Comparison of ENCODE assay signal across 8 cellular contexts in the genomic region with DNA sequence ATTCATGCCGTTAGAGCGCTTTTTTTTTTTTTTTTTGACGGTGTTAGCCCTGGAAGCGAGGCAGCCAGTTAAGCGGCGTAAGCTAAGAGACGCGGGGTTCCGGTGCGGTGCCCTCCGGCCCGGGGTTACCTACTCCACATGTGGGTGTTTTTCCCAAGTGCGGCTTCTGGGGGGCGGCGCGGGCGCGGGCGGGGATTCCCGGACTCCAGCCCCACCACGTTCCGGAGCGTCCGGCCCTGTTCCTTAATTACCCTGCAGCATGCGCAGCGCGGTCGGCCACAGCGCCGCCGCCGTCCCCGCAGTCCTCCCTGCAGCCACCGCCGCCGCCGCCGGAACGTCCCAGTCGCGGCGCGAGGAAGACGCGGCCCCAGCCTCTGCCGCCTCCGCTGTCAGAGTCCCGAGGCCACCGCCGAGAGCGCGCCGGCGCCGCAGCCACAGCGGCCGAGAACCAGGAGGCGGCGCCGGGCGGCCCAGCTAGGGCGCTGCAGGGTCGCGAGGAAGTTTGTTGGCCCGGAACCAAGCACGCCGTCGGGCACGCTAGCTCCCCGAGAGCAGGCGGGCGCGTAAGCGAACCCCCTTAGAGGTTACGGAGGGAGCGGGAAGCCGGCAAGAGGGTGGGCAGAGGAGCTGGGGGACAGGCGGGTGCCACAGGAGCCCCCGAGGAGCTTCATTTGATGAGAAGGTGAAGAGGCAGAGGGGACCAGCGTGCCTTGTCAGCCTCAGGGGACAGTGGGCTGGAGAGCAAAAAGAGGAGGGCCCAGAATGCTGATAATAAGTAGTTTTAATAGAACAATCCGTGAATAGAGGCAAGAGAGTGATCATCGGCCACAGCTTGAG. TPM values are rescaled to one million over a fixed set of nuclear protein-coding genes. Genes with fewer than 3 reads are reported as not detected.
DNase-seq lines count a peak whose midpoint lies in the region; ATAC-seq and TF ChIP-seq lines count a peak whose summit lies in the region.

No MANE protein-coding gene starts in this region.

- peaks cover 7 to 12% of the 10 kb centered on the region in 2 donors for H3K4me1 Mint-ChIP-seq in effector memory CD8-positive, alpha-beta T cell (ENCODE audit: low read depth in 2 of 2)

- intact Hi-C loops in mucosa of descending colon (cut with DNase I, micrococcal nuclease), result no loop called here

- H3K36me3 Mint-ChIP-seq in effector memory CD8-positive, alpha-beta T cell (ENCODE audit: insufficient read depth), result no peaks in the 10 kb centered on the region

- peak overlapping the region; percentile 33 to 47 for H3K27ac Mint-ChIP-seq in effector memory CD8-positive, alpha-beta T cell

- no peaks in the 10 kb centered on the region for H3K9me3 Mint-ChIP-seq in effector memory CD8-positive, alpha-beta T cell

- peak overlapping the region; percentile 72 to 84 for H3K4me3 Mint-ChIP-seq in effector memory CD8-positive, alpha-beta T cell

- H3K36me3 ChIP-seq in mucosa of descending colon (ENCODE audit: low read depth), result no peaks in the 10 kb centered on the region

- H3K9me3 ChIP-seq in mucosa of descending colon, result no peaks in the 10 kb centered on the region

- ATAC-seq in HG02840 (IDR thresholded peaks at IDR 0.05; ENCODE audit: low FRiP score, unreplicated experiment) (peak; percentile 43), mucosa of descending colon (peak; percentile 87)
- ATAC-seq in effector memory CD8-positive, alpha-beta T cell (replicated peaks), result peak; percentile 83

- TF ChIP-seq CTCF in mucosa of descending colon (IDR thresholded peaks at IDR 0.05), result no peak

- peaks cover 15% of the 10 kb centered on the region for H3K4me1 ChIP-seq in mucosa of descending colon (ENCODE audit: low read depth)

- DNase-seq in NCI-H146 (lab: John Stamatoyannopoulos, UW), result peak; percentile 45
- no peak for DNase-seq in NCI-H146 treated with DMSO at 0.1 percent for 48 hours (lab: John Stamatoyannopoulos, UW; ENCODE audit: unreplicated experiment)
- peak; percentile 72 for DNase-seq in NCI-H2171 treated with DMSO at 0.1 percent for 48 hours (lab: John Stamatoyannopoulos, UW)
- DNase-seq in activated CD4-positive, alpha-beta T cell treated with anti-CD3 and anti-CD28 coated beads, Interleukin-2, amount 50 U/mL, for 4 hours, result peak; percentile 48 to 50
- DNase-seq in effector memory CD8-positive, alpha-beta T cell, result peak; percentile 45 to 49 (median 46)
- peak; percentile 38 to 71 (median 68) for DNase-seq in mucosa of descending colon
- peak; percentile 71 for DNase-seq in stimulated activated CD8-positive, alpha-beta memory T cell treated with anti-CD3 and anti-CD28 coated beads, Interleukin-4, amount 100 ng/mL, for 48 hours

- peaks cover 50 to 54% of the 10 kb centered on the region in 2 donors for H3K27me3 Mint-ChIP-seq in effector memory CD8-positive, alpha-beta T cell

- no peak overlapping the region for H3K4me3 ChIP-seq in mucosa of descending colon

RNA-seq across cellular contexts. Expression of a gene that starts 0.9 kb away (rescaled TPM):
- under 1 TPM; 0.19 to 0.49 (median 0.24) TPM for total RNA-seq in mucosa of descending colon
